1 cellular context compared by ENCODE assay signal in the genomic region with DNA sequence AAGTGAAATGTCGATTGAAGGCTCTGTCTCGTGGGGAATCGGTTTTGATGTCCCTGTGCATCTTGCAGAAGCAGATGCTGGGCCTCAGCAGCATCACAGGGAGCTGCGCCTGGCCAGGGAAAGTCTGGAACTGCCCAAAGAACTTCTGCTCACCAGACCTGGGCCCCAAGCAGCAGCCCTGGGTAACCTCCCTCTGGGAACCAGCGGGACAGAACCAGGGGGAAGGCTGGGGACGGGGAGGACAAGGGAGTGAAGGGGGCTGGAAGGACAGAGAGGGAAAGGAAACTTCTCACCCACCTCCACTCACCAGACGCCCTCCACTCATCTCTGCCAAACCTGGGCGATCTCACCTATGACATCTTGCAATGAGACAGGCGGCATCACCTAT.
TF ChIP-seq lines count a peak whose summit lies in the region.

No MANE protein-coding gene starts in this region.

TF ChIP-seq in H1, 55 proteins besides CTCF, POLR2A, EP300 and RAD21:
- TF ChIP-seq NRF1 (IDR thresholded peaks at IDR 0.05; ENCODE audit: low read depth, low read length) = no peak
- TF ChIP-seq, protein P1, sequence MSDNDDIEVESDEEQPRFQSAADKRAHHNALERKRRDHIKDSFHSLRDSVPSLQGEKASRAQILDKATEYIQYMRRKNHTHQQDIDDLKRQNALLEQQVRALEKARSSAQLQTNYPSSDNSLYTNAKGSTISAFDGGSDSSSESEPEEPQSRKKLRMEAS (IDR thresholded peaks at IDR 0.05) = no peak
- TF ChIP-seq PHF8 (conservative IDR thresholded peaks at IDR 0.05; ENCODE audit: low read depth, low read length) = no peak
- TF ChIP-seq SIX5 (IDR thresholded peaks at IDR 0.05; ENCODE audit: low read depth, low read length) = no peak
- TF ChIP-seq ATF3 (IDR thresholded peaks at IDR 0.05; ENCODE audit: insufficient read depth, low read depth, low read length) = no peak
- no peak for TF ChIP-seq SAP30 (IDR thresholded peaks at IDR 0.05; ENCODE audit: insufficient read depth, insufficient replicate concordance, low read length)
- TF ChIP-seq ASH2L (IDR thresholded peaks at IDR 0.05; ENCODE audit: low read length) = no peak
- TF ChIP-seq YY1 (IDR thresholded peaks at IDR 0.05; ENCODE audit: low read depth, low read length) = no peak
- TF ChIP-seq RFX5 (IDR thresholded peaks at IDR 0.05; ENCODE audit: borderline replicate concordance, low read depth, low read length) = no peak
- TF ChIP-seq JUND (IDR thresholded peaks at IDR 0.05; ENCODE audit: low read length) = no peak
- no peak for TF ChIP-seq CBX8 (IDR thresholded peaks at IDR 0.05; ENCODE audit: borderline replicate concordance, low read depth, low read length)
- no peak for TF ChIP-seq BACH1 (IDR thresholded peaks at IDR 0.05; ENCODE audit: low read length)
- no peak for TF ChIP-seq RBBP5 (IDR thresholded peaks at IDR 0.05; ENCODE audit: borderline replicate concordance, low read depth, low read length)
- no peak for TF ChIP-seq SP2 (IDR thresholded peaks at IDR 0.05; ENCODE audit: low read length)
- no peak for TF ChIP-seq RXRA (IDR thresholded peaks at IDR 0.05; ENCODE audit: insufficient read depth, low read depth, low read length)
- TF ChIP-seq, protein P2, sequence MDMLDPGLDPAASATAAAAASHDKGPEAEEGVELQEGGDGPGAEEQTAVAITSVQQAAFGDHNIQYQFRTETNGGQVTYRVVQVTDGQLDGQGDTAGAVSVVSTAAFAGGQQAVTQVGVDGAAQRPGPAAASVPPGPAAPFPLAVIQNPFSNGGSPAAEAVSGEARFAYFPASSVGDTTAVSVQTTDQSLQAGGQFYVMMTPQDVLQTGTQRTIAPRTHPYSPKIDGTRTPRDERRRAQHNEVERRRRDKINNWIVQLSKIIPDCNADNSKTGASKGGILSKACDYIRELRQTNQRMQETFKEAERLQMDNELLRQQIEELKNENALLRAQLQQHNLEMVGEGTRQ (IDR thresholded peaks at IDR 0.05; ENCODE audit: low read length) = no peak
